21 cellular contexts compared by ENCODE assay signal in the genomic region with DNA sequence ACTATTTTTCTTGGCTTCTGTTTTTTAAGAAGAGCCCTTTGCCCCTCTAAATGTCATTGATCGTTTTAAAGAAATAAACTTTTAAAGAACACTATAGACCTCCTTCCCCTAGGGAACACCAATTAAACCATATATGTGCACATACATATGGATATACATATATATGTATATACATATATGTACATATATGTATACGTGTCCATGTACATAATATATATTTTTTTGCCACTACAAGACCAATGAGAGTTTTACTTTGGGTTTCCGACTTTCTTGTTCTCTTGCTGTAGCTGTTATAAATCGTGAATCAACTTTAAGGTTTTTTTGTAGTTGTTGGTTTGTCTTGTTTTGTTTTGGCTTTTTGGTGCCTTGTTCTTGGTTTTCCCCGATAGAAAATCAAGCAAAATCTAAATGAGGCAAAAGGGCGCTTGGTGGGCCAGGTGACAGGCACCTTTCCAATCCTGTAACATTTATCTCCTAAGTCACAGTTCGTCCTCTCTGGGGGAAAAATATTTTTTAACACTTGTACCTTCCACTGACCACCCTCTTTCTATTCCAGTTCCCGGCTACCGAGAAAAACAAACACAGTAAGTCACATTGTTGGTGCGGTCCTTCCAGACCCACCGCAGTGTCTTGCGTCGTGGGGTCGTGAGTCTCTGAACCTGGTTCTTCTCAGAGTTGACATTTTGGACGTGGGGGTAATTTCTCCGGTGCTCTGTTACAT. TPM values are rescaled to one million over a fixed set of nuclear protein-coding genes. Genes with fewer than 3 reads are reported as not detected.
A peak's percentile ranks its signal among the peaks of the same experiment; 100 is the strongest.
DNase-seq lines count a peak whose midpoint lies in the region; ATAC-seq and TF ChIP-seq lines count a peak whose summit lies in the region.
"Had no signal": no experiment of that assay in that cellular context is flagged by ENCODE, and none has a peak within 500 bp of the region (broad histone marks: within the 10 kb centered on the region; RNA-seq: fewer than 3 reads in every experiment).

No MANE protein-coding gene starts in this region.

- no peaks in the 10 kb centered on the region for H3K9me2 ChIP-seq in OCI-LY7 (ENCODE audit: insufficient read depth, low read length)

- H3K4me1 ChIP-seq in colonic mucosa = no peaks in the 10 kb centered on the region
- peaks cover 12% of the 10 kb centered on the region for H3K4me1 ChIP-seq in mesodermal cell (ENCODE audit: control insufficient read depth, insufficient read depth, low read length, poor library complexity, severe bottlenecking)
- H3K4me1 ChIP-seq in stomach = peaks cover 14 to 44% (median 32%) of the 10 kb centered on the region in 4 donors
- H3K4me1 ChIP-seq in OCI-LY7 (ENCODE audit: insufficient read depth, low read length, poor library complexity, severe bottlenecking) = no peaks in the 10 kb centered on the region
- peaks cover 0 to 5% (median 0%) of the 10 kb centered on the region in 4 donors for H3K4me1 ChIP-seq in right lobe of liver

- 20 to 21% methylated on average over 5 of the region's 16 CpGs for WGBS in mesodermal cell (ENCODE audit: insufficient coverage in 2 of 2), 2 experiments
- WGBS in stomach, 5 donors = 10 to 15% (median 12%) methylated on average over 16 of the region's 16 CpGs
- WGBS in right lobe of liver (ENCODE audit: insufficient coverage, low coverage, low lambda C conversion rate, missing lambda C conversion rate) = 8% methylated on average over 16 of the region's 16 CpGs

- H3K4me3 ChIP-seq in colonic mucosa = peak overlapping the region; percentile 28
- H3K4me3 ChIP-seq in mesodermal cell (ENCODE audit: extremely low read depth, insufficient read depth, low read length, poor library complexity, severe bottlenecking) = peak overlapping the region; percentile 72
- peak overlapping the region; percentile 53 to 73 (median 66) for H3K4me3 ChIP-seq in stomach
- no peak overlapping the region for H3K4me3 ChIP-seq in OCI-LY7 (ENCODE audit: low read depth, low read length, poor library complexity, severe bottlenecking)
- H3K4me3 ChIP-seq in right lobe of liver = no peak overlapping the region
- H3K4me3 ChIP-seq: A549 had no signal

- TF ChIP-seq EP300 in stomach (IDR thresholded peaks at IDR 0.05) = no peak

- H3K9me3 Mint-ChIP-seq in activated CD8-positive, alpha-beta memory T cell treated with anti-CD3 and anti-CD28 coated beads, Interleukin-2, amount 10 ng/mL, durations not matched to agents 7 days and 5 days (ENCODE audit: low read depth) = no peaks in the 10 kb centered on the region
- H3K9me3 Mint-ChIP-seq: neural progenitor cell had no signal

- no peak for TF ChIP-seq CTCF in colonic mucosa (IDR thresholded peaks at IDR 0.05)
- no peak for TF ChIP-seq CTCF in stomach (IDR thresholded peaks at IDR 0.05)
- TF ChIP-seq CTCF in OCI-LY7 (conservative IDR thresholded peaks at IDR 0.05; ENCODE audit: low read length) = no peak
- no peak for TF ChIP-seq CTCF in omental fat pad (IDR thresholded peaks at IDR 0.05)
- TF ChIP-seq CTCF in right lobe of liver (IDR thresholded peaks at IDR 0.05) = no peak

- H3K9me3 ChIP-seq in colonic mucosa = no peaks in the 10 kb centered on the region
- H3K9me3 ChIP-seq in mesodermal cell (ENCODE audit: control insufficient read depth, low read length) = no peaks in the 10 kb centered on the region
- no peaks in the 10 kb centered on the region for H3K9me3 ChIP-seq in stomach
- H3K9me3 ChIP-seq in OCI-LY7 (ENCODE audit: low read length) = no peaks in the 10 kb centered on the region
- no peaks in the 10 kb centered on the region for H3K9me3 ChIP-seq in right lobe of liver
- H3K9me3 ChIP-seq: A549 had no signal

- no peaks in the 10 kb centered on the region for H4K20me1 ChIP-seq in OCI-LY7 (ENCODE audit: insufficient read depth, low read length)

- H3K4me2 ChIP-seq in OCI-LY7 (ENCODE audit: low read length) = no peak overlapping the region
- H3K4me2 ChIP-seq: A549 had no signal

- no peaks in the 10 kb centered on the region for H3K79me2 ChIP-seq in OCI-LY7 (ENCODE audit: insufficient read depth, low read depth, low read length)

- DNase-seq in activated CD8-positive, alpha-beta memory T cell treated with anti-CD3 and anti-CD28 coated beads, Interleukin-2, amount 10 ng/mL, durations not matched to agents 7 days and 5 days = no peak
- DNase-seq in activated CD8-positive, alpha-beta memory T cell treated with anti-CD3 and anti-CD28 coated beads for 24 hours = no peak
- DNase-seq in colonic mucosa = no peak
- no peak for DNase-seq in stomach
- DNase-seq in OCI-LY7 (ENCODE audit: low spot score) = no peak
- DNase-seq in omental fat pad (ENCODE audit: low spot score) = no peak
- DNase-seq in right lobe of liver = no peak
- DNase-seq: activated CD4-positive, alpha-beta T cell treated with anti-CD3 and anti-CD28 coated beads, Interleukin-2, amount 50 U/mL, for 48 hours; dermis blood vessel endothelial cell; erythroblast; left colon; NCI-H146; NCI-H345; SIG-M5; stimulated activated CD4-positive, alpha-beta T cell treated with anti-CD3 and anti-CD28 coated beads, Interleukin-2, amount 100 ng/mL, for 48 hours had no signal

- H3K36me3 ChIP-seq in colonic mucosa = no peaks in the 10 kb centered on the region
- H3K36me3 ChIP-seq in mesodermal cell (ENCODE audit: control insufficient read depth, insufficient read depth, low read length) = peaks cover 21% of the 10 kb centered on the region
- peaks cover 0 to 43% (median 3%) of the 10 kb centered on the region in 4 donors for H3K36me3 ChIP-seq in stomach
- H3K36me3 ChIP-seq in OCI-LY7 (ENCODE audit: insufficient read depth, low read length) = no peaks in the 10 kb centered on the region
- no peaks in the 10 kb centered on the region for H3K36me3 ChIP-seq in right lobe of liver
- H3K36me3 ChIP-seq: neural progenitor cell had no signal

- CTCF ChIA-PET in activated CD8-positive, alpha-beta memory T cell treated with anti-CD3 and anti-CD28 coated beads, Interleukin-2, amount 10 ng/mL, durations not matched to agents 7 days and 5 days (lab: Charles Lee) = interaction anchor here (0.8 kb wide), 1 partner anchor 177 kb away, joined by 3 read pairs; no protein-coding TSS in a partner anchor
- CTCF ChIA-PET in OCI-LY7 (lab: Charles Lee; ENCODE audit: unreplicated experiment) = no interaction called here

- H3K27me3 ChIP-seq in colonic mucosa (peaks cover 67% of the 10 kb centered on the region), stomach (peaks cover 0 to 100% (median 91%) of the 10 kb centered on the region in 3 donors), right lobe of liver (peaks cover 0 to 35% of the 10 kb centered on the region in 2 donors)

- H3K27ac ChIP-seq in colonic mucosa (peak overlapping the region; percentile 65), mesodermal cell (ENCODE audit: low read depth, low read length, severe bottlenecking) (peak overlapping the region; percentile 53), stomach (peak overlapping the region; percentile 67 to 99 (median 91)), OCI-LY7 (ENCODE audit: low read depth, low read length, poor library complexity, severe bottlenecking) (no peak overlapping the region), right lobe of liver (peak overlapping the region in 1 of 3 donors; percentile 7)
- H3K27ac ChIP-seq: A549, neural progenitor cell had no signal

- peaks cover 81% of the 10 kb centered on the region for H3K27me3 Mint-ChIP-seq in activated CD8-positive, alpha-beta memory T cell treated with anti-CD3 and anti-CD28 coated beads, Interleukin-2, amount 10 ng/mL, durations not matched to agents 7 days and 5 days

- peak overlapping the region; percentile 4 to 76 for H3K9ac ChIP-seq in colonic mucosa (ENCODE audit: low read depth in 2 of 2, low read length in 2 of 2)
- H3K9ac ChIP-seq: neural progenitor cell had no signal

- H3K27ac Mint-ChIP-seq in activated CD8-positive, alpha-beta memory T cell treated with anti-CD3 and anti-CD28 coated beads, Interleukin-2, amount 10 ng/mL, durations not matched to agents 7 days and 5 days = peak overlapping the region; percentile 21
- H3K27ac Mint-ChIP-seq: CD4-positive, alpha-beta memory T cell; neural progenitor cell had no signal

- no peak overlapping the region for H2AFZ ChIP-seq in OCI-LY7 (ENCODE audit: low read length)
- H2AFZ ChIP-seq: neural progenitor cell had no signal

- H3K36me3 Mint-ChIP-seq in activated CD8-positive, alpha-beta memory T cell treated with anti-CD3 and anti-CD28 coated beads, Interleukin-2, amount 10 ng/mL, durations not matched to agents 7 days and 5 days = no peaks in the 10 kb centered on the region
- H3K36me3 Mint-ChIP-seq: CD4-positive, alpha-beta memory T cell; neural progenitor cell had no signal

- no peak for ATAC-seq in activated CD8-positive, alpha-beta memory T cell treated with anti-CD3 and anti-CD28 coated beads, Interleukin-2, amount 10 ng/mL, durations not matched to agents 7 days and 5 days
- ATAC-seq in omental fat pad (ENCODE audit: low FRiP score) (no peak), right lobe of liver (no peak)
- ATAC-seq: A549, left colon, sciatic nerve had no signal

- no peak for TF ChIP-seq POLR2A in stomach (IDR thresholded peaks at IDR 0.05)
- no peak for TF ChIP-seq POLR2A in right lobe of liver (IDR thresholded peaks at IDR 0.05)

- BruUV-seq in OCI-LY7 (replicated peaks; lab: Mats Ljungman, UMichigan) = no TSS peak

- peaks cover 4% of the 10 kb centered on the region for H3K4me1 Mint-ChIP-seq in activated CD8-positive, alpha-beta memory T cell treated with anti-CD3 and anti-CD28 coated beads, Interleukin-2, amount 10 ng/mL, durations not matched to agents 7 days and 5 days

- intact Hi-C loops in colonic mucosa (cut with DNase I) (loop anchor here (10.0 kb wide), 1 partner anchor 320 kb away; no protein-coding TSS in a partner anchor), stomach (cut with DNase I; ENCODE audit: low total_unique reads) (no loop called here), OCI-LY7 (cut with micrococcal nuclease; ENCODE audit: unreplicated experiment) (no loop called here), right lobe of liver (cut with DNase I) (loop anchor here (5.0 kb wide), 2 partner anchors 178 to 443 kb away; no protein-coding TSS in a partner anchor)

- H3K4me3 Mint-ChIP-seq in activated CD8-positive, alpha-beta memory T cell treated with anti-CD3 and anti-CD28 coated beads, Interleukin-2, amount 10 ng/mL, durations not matched to agents 7 days and 5 days = no peak overlapping the region
- H3K4me3 Mint-ChIP-seq: neural progenitor cell had no signal

- POLR2A ChIA-PET in OCI-LY7 (lab: Charles Lee) = no interaction called here

RNA-seq across cellular contexts. Expression of gene FOXF1, which starts 4.5 kb away (rescaled TPM):
- not detected for total RNA-seq in activated CD8-positive, alpha-beta memory T cell treated with anti-CD3 and anti-CD28 coated beads, Interleukin-2, amount 10 ng/mL, durations not matched to agents 7 days and 5 days
- total RNA-seq in colonic mucosa (10 to 100 TPM in 1 of 2 donors, 1 to 10 TPM in 1; 6.3 to 12.1 TPM), stomach (10 to 100 TPM; 18.4 to 37.9 (median 26.9) TPM), OCI-LY7 (2022) (not detected in 2 replicates), omental fat pad (1 to 10 TPM in 3 of 4 donors, under 1 TPM in 1; 0.88 to 6.6 (median 1.4) TPM), right lobe of liver (1 to 10 TPM in 5 of 6 experiments, under 1 TPM in 1; 0.58 to 1.6 (median 1.2) TPM)
- polyA plus RNA-seq in mesodermal cell (2013, experiment 1 of 2) = 22.0 TPM
- polyA plus RNA-seq in mesodermal cell (2013, experiment 2 of 2) = 26.8 TPM
- 10 to 100 TPM; 15.7 to 18.2 (median 17.7) TPM for polyA plus RNA-seq in stomach
- not detected in 2 replicates for total RNA-seq in OCI-LY7 (2014; rRNA removed; shearing (Covaris generic))
- total RNA-seq: CD4-positive, alpha-beta memory T cell; H7 had no signal
- polyA plus RNA-seq: A549; CD4-positive, alpha-beta memory T cell had no signal

RNA-seq across cellular contexts. Expression of gene MTHFSD, which starts 40.2 kb away (rescaled TPM):
- 10 to 100 TPM; 23.2 to 25.3 TPM for total RNA-seq in activated CD8-positive, alpha-beta memory T cell treated with anti-CD3 and anti-CD28 coated beads, Interleukin-2, amount 10 ng/mL, durations not matched to agents 7 days and 5 days
- total RNA-seq in colonic mucosa (10 to 100 TPM; 15.4 to 23.7 TPM), stomach (10 to 100 TPM in 2 of 5 donors, 1 to 10 TPM in 3; 3.5 to 23.1 (median 8.0) TPM), OCI-LY7 (2022) (26.0 and 33.5 TPM in 2 replicates), omental fat pad (10 to 100 TPM in 1 of 4 donors, 1 to 10 TPM in 3; 6.4 to 20.2 (median 9.1) TPM), right lobe of liver (10 to 100 TPM in 2 of 6 experiments, 1 to 10 TPM in 4; 5.9 to 11.6 (median 9.0) TPM)
- polyA plus RNA-seq in mesodermal cell (2013, experiment 1 of 2) = 19.2 TPM
- polyA plus RNA-seq in mesodermal cell (2013, experiment 2 of 2) = 17.6 TPM
- 10 to 100 TPM in 1 of 3 donors, 1 to 10 TPM in 2; 4.8 to 13.0 (median 7.0) TPM for polyA plus RNA-seq in stomach
- 12.2 and 15.0 TPM in 2 replicates for total RNA-seq in OCI-LY7 (2014; rRNA removed; shearing (Covaris generic))

RNA-seq across cellular contexts. Expression of gene FOXC2, which starts 51.8 kb away (rescaled TPM):
- total RNA-seq in activated CD8-positive, alpha-beta memory T cell treated with anti-CD3 and anti-CD28 coated beads, Interleukin-2, amount 10 ng/mL, durations not matched to agents 7 days and 5 days = not detected
- total RNA-seq in colonic mucosa (under 1 TPM; 0.11 to 0.22 TPM), stomach (under 1 TPM in 1 of 5 donors, not detected in 4; 0.18 TPM), OCI-LY7 (2022) (0.15 TPM in 1 of 2 replicates, not detected in the other), omental fat pad (under 1 TPM; 0.25 to 0.72 (median 0.38) TPM), right lobe of liver (under 1 TPM in 1 of 6 experiments, not detected in 5; 0.20 TPM)
- 12.3 TPM for polyA plus RNA-seq in mesodermal cell (2013, experiment 1 of 2)
- 9.1 TPM for polyA plus RNA-seq in mesodermal cell (2013, experiment 2 of 2)
- under 1 TPM in 2 of 3 donors, not detected in 1; 0.08 to 0.12 TPM for polyA plus RNA-seq in stomach
- not detected in 2 replicates for total RNA-seq in OCI-LY7 (2014; rRNA removed; shearing (Covaris generic))
- total RNA-seq: CD4-positive, alpha-beta memory T cell had no signal
- polyA plus RNA-seq: CD4-positive, alpha-beta memory T cell had no signal

Comparison
In these comparisons a context has a peak if more than half of its experiments do, and no peak if none do; other contexts are left out.
1. H3K4me3 ChIP-seq: peak in colonic mucosa (single experiment), mesodermal cell (single experiment) and stomach (4 of 4); none in OCI-LY7 (single experiment) and right lobe of liver (0 of 3).
2. intact Hi-C loops: an anchor here in colonic mucosa (10.0 kb wide) and right lobe of liver (5.0 kb wide); none called in stomach and OCI-LY7.